In the genomic region with DNA sequence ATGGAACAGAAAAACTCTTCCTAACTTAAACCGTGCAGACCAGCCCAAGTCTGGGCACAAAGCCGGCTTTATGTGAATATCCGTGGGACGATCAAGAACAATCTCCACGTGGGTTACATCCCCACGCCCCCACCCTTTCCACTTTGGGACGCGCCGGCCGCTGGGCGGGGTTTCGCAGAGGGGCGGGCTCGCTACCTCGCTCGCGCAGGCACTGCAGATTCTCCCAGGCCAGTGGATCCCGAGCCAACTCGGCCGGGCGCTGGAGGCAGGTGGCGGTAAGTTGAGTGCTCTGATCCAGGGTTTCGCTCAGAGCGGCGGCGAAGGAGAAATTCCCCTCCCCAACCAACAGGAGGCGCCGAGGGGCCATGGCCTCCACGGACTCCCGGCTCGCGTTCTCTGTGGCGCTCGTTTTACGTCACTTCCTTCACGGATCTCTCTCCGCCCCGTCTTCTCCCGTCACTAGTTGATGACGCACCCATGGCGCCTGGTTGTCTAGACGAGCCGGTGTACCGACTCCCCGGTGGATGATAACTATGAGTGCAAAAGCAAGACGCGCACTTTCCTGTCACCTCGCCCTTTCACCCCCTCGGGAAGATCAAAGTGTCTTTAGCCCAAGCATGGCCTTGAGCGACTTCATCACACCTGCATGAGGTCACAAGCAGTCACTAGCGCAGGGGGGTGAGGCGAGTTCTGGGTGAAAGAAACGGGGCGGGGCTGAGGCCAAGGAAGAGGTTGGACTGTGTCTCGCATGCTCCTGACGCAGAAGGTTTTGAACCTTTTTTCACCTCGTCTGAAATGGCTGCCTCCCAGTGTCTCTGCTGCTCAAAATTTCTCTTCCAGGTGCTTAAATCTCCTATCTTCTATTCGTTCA, we compare ENCODE assay signal across 8 cellular contexts. TPM values are rescaled to one million over a fixed set of nuclear protein-coding genes. Genes with fewer than 3 reads are reported as not detected.
A peak's percentile ranks its signal among the peaks of the same experiment; 100 is the strongest.
DNase-seq lines count a peak whose midpoint lies in the region; ATAC-seq, FAIRE-seq and TF ChIP-seq lines count a peak whose summit lies in the region.

Gene CFAP68 (plus strand): TSS at position 776 of the 871 bp plus-strand sequence. CDS start 20 bp downstream, at position 796.
A gene with protein sequence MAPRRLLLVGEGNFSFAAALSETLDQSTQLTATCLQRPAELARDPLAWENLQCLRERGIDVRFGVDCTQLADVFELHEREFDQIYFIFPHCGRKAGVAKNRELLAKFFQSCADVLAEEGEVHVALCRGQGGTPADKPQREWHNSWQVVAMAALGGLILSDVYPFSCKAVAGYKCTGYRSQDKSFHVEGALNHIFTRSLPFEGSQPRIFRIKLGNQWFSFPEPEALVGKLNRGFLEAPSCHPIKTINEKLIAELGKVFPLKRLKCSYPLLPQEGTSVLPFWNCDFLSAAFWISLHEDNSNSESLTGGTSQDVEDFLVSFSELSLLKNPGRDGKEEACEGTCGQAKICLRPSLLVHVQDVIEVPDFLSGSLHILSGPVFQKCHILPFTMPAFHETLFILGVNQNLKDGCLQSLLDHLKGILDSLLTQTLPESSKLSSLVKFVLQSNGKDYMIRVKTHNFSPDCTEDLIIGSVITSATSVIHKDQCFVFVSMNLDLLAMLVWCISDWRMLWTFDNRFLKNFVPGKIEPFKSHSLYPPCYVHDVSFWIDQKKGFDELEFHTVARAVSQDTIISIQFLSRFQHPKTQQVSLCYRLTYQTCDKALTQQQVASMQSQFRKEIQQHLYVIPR (minus strand): TSS at position 400 of the 871 bp plus-strand sequence. CDS start 33 bp downstream, at position 367.

- H3K36me3 ChIP-seq in H7 (replicated peaks; ENCODE audit: control insufficient read depth, insufficient read depth, low read length), result no peaks in the 10 kb centered on the region
- H3K36me3 ChIP-seq in Loucy (ENCODE audit: insufficient read depth, low read length), result no peaks in the 10 kb centered on the region

- peak; percentile 97 for ATAC-seq in stimulated activated naive CD8-positive, alpha-beta T cell treated with anti-CD3 and anti-CD28 coated beads, Interleukin-15, amount 100 ng/mL, for 72 hours

- H3K9me3 Mint-ChIP-seq in nephron progenitor cell, result no peaks in the 10 kb centered on the region
- H3K9me3 Mint-ChIP-seq in stimulated activated naive CD8-positive, alpha-beta T cell treated with anti-CD3 and anti-CD28 coated beads, Interleukin-15, amount 100 ng/mL, for 72 hours, result no peaks in the 10 kb centered on the region

- no peaks in the 10 kb centered on the region for H3K79me2 ChIP-seq in Loucy (ENCODE audit: insufficient read depth, low read length)

- no peaks in the 10 kb centered on the region for H3K9me2 ChIP-seq in Loucy (replicated peaks; ENCODE audit: low read depth, low read length)

- H3K27me3 ChIP-seq in H7 (ENCODE audit: control insufficient read depth, insufficient read depth, low read length), result no peaks in the 10 kb centered on the region
- no peaks in the 10 kb centered on the region for H3K27me3 ChIP-seq in Loucy (ENCODE audit: insufficient read depth, low read length, poor library complexity, severe bottlenecking)

- peak; percentile 85 for TF ChIP-seq POLR2A in Raji (IDR thresholded peaks at IDR 0.05; ENCODE audit: insufficient read depth, low read depth, low read length)

- H3K27me3 Mint-ChIP-seq in nephron progenitor cell (ENCODE audit: low read depth, poor library complexity), result peaks cover 3% of the 10 kb centered on the region
- no peaks in the 10 kb centered on the region for H3K27me3 Mint-ChIP-seq in stimulated activated naive CD8-positive, alpha-beta T cell treated with anti-CD3 and anti-CD28 coated beads, Interleukin-15, amount 100 ng/mL, for 72 hours

- no peaks in the 10 kb centered on the region for H3K4me1 ChIP-seq in Loucy (ENCODE audit: insufficient read depth, low read length, poor library complexity, severe bottlenecking)

- peak within 1 kb of the TSS; percentile 77 for H3K4me2 ChIP-seq in Loucy (ENCODE audit: low read depth, low read length, poor library complexity, severe bottlenecking)

- H3K4me3 ChIP-seq in H7 (ENCODE audit: insufficient read depth, low read depth, low read length) (peak within 1 kb of the TSS; percentile 66), Loucy (ENCODE audit: low read length, poor library complexity, severe bottlenecking) (peak within 1 kb of the TSS; percentile 76)

- H3K4me1 Mint-ChIP-seq in nephron progenitor cell, result peaks cover 17% of the 10 kb centered on the region
- H3K4me1 Mint-ChIP-seq in stimulated activated naive CD8-positive, alpha-beta T cell treated with anti-CD3 and anti-CD28 coated beads, Interleukin-15, amount 100 ng/mL, for 72 hours, result peaks cover 18% of the 10 kb centered on the region

- peak; percentile 94 for DNase-seq in H7
- peak; percentile 97 for DNase-seq in activated effector memory CD4-positive, alpha-beta T cell treated with anti-CD3 and anti-CD28 coated beads, Interleukin-2, amount 50 U/mL, for 16 hours
- peak; percentile 93 for DNase-seq in fibroblast of the conjunctiva (ENCODE audit: low read depth)
- peak; percentile 95 for DNase-seq in nephron progenitor cell
- DNase-seq in stimulated activated naive CD8-positive, alpha-beta T cell treated with anti-CD3 and anti-CD28 coated beads, Interleukin-15, amount 100 ng/mL, for 72 hours, result peak; percentile 95

- H3K9ac ChIP-seq in Loucy (ENCODE audit: low read depth, low read length, poor library complexity, severe bottlenecking), result peak within 1 kb of the TSS; percentile 69

- H2AFZ ChIP-seq in Loucy (ENCODE audit: low read length), result peak within 1 kb of the TSS; percentile 88

- TF ChIP-seq CTCF in Loucy (conservative IDR thresholded peaks at IDR 0.05; ENCODE audit: low read length), result peak; percentile 69
- peak; percentile 94 for TF ChIP-seq CTCF in nephron progenitor cell (IDR thresholded peaks at IDR 0.05)

- no peaks in the 10 kb centered on the region for H4K20me1 ChIP-seq in Loucy (ENCODE audit: insufficient read depth, low read length, poor library complexity, severe bottlenecking)

- no peaks in the 10 kb centered on the region for H3F3A ChIP-seq in Loucy (ENCODE audit: low read depth)

- H3K4me3 Mint-ChIP-seq in nephron progenitor cell, result peak within 1 kb of the TSS; percentile 95
- peak within 1 kb of the TSS; percentile 93 to 94 for H3K4me3 Mint-ChIP-seq in stimulated activated naive CD8-positive, alpha-beta T cell treated with anti-CD3 and anti-CD28 coated beads, Interleukin-15, amount 100 ng/mL, for 72 hours

- H3K36me3 Mint-ChIP-seq in nephron progenitor cell (ENCODE audit: low read depth), result no peaks in the 10 kb centered on the region

- peak within 1 kb of the TSS; percentile 100 for H3K27ac Mint-ChIP-seq in nephron progenitor cell
- peak within 1 kb of the TSS; percentile 99 to 100 for H3K27ac Mint-ChIP-seq in stimulated activated naive CD8-positive, alpha-beta T cell treated with anti-CD3 and anti-CD28 coated beads, Interleukin-15, amount 100 ng/mL, for 72 hours

- FAIRE-seq in G401.6 (lab: Jason Lieb, UNC), result peak; percentile 97

- H3K9me3 ChIP-seq in Loucy (ENCODE audit: insufficient read depth, low read depth, low read length), result no peaks in the 10 kb centered on the region

RNA-seq across cellular contexts. Expression of gene CFAP68, which starts in this region (rescaled TPM):
- total RNA-seq in H7 (2014; rRNA removed; shearing (Covaris generic)), result 8.7 and 10.7 TPM in 2 replicates

RNA-seq across cellular contexts. Expression of the second gene that starts in this region (rescaled TPM):
- 3.8 and 4.1 TPM in 2 replicates for total RNA-seq in H7 (2014; rRNA removed; shearing (Covaris generic))

Comparison
In these comparisons a context has a peak if more than half of its experiments do, and no peak if none do; other contexts are left out.
1. Peak in every context shown above with its lines: DNase-seq, ATAC-seq and H3K4me3 ChIP-seq.